ENCODE assay signal across 1 cellular context in the genomic region with DNA sequence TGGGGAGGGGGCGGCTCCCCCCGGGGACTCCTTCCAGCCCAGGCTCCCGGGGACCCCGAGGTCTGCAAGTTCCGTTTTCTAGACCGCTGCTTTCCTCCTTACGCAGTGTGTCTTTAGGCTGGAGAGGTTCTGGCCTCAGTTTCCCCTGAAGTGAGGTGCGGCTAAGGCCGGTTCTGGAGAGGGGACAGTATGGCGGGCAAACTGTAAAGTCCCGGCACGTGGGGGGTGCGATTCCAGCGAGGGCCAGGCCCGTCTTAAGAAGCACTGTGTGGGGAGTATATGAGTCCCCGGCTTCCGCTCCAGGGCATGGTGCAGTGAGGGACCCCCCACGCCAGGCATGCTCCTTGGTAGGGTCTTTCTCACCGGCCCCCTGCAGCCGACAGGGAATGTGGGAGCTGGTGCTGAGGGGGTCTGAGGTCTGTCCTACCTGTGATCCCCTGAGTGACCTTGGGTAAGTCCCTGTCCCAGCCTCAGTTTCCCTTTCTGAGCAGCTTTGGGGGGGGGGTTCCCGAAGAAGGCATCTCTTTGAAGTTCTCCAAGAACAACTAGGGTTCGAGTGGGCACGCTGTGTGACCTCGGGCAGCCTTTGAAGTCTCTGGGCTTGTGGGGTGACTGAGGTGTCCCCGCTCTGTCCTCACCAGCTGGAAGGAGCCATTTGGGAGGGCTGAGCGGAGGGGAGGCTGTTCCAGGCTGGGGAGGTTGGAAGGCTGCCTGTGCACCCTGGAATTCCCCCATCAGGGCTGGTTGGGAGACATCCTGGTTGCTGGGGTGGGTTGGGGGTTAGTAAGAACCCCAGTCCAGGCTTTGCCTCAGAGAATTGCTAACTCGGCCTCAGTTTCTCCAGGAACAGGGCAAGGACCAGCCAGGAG.
TF ChIP-seq lines count a peak whose summit lies in the region.

No MANE protein-coding gene starts in this region.

TF ChIP-seq in K562, 482 proteins besides CTCF, POLR2A, EP300 and RAD21 (continued from another document):
- TF ChIP-seq ZNF316 (IDR thresholded peaks at IDR 0.05) (no peak), CBX5 (IDR thresholded peaks at IDR 0.05; ENCODE audit: borderline replicate concordance, low read depth) (no peak), RBM39 (optimal IDR thresholded peaks at IDR 0.05; ENCODE audit: low read depth, low read length) (no peak), E2F3 (CRISPR knock-in tag; IDR thresholded peaks at IDR 0.05) (peak; percentile 14; the same call in 1 of the 2 replicates), ZFX (CRISPR knock-in tag; IDR thresholded peaks at IDR 0.05) (no peak), KLF13 (tag; IDR thresholded peaks at IDR 0.05; ENCODE audit: borderline replicate concordance, low read depth) (no peak), HDAC6 (IDR thresholded peaks at IDR 0.05; ENCODE audit: low read depth, low read length) (no peak)
- TF ChIP-seq, protein P1, sequence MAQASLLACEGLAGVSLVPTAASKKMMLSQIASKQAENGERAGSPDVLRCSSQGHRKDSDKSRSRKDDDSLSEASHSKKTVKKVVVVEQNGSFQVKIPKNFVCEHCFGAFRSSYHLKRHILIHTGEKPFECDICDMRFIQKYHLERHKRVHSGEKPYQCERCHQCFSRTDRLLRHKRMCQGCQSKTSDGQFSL (CRISPR knock-in tag; IDR thresholded peaks at IDR 0.05), result peak; percentile 78
- TF ChIP-seq, protein P1 (tag; IDR thresholded peaks at IDR 0.05), result 0 out of 4 replicates have a peak, but pooled peaks of 1 of the 2 experiments have one; percentile 2
- TF ChIP-seq, protein P2, sequence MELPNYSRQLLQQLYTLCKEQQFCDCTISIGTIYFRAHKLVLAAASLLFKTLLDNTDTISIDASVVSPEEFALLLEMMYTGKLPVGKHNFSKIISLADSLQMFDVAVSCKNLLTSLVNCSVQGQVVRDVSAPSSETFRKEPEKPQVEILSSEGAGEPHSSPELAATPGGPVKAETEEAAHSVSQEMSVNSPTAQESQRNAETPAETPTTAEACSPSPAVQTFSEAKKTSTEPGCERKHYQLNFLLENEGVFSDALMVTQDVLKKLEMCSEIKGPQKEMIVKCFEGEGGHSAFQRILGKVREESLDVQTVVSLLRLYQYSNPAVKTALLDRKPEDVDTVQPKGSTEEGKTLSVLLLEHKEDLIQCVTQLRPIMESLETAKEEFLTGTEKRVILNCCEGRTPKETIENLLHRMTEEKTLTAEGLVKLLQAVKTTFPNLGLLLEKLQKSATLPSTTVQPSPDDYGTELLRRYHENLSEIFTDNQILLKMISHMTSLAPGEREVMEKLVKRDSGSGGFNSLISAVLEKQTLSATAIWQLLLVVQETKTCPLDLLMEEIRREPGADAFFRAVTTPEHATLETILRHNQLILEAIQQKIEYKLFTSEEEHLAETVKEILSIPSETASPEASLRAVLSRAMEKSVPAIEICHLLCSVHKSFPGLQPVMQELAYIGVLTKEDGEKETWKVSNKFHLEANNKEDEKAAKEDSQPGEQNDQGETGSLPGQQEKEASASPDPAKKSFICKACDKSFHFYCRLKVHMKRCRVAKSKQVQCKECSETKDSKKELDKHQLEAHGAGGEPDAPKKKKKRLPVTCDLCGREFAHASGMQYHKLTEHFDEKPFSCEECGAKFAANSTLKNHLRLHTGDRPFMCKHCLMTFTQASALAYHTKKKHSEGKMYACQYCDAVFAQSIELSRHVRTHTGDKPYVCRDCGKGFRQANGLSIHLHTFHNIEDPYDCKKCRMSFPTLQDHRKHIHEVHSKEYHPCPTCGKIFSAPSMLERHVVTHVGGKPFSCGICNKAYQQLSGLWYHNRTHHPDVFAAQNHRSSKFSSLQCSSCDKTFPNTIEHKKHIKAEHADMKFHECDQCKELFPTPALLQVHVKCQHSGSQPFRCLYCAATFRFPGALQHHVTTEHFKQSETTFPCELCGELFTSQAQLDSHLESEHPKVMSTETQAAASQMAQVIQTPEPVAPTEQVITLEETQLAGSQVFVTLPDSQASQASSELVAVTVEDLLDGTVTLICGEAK (IDR thresholded peaks at IDR 0.05), result no peak
- TF ChIP-seq, protein P2 (CRISPR knock-in tag; IDR thresholded peaks at IDR 0.05), result no peak
TF ChIP-seq in K562: peak in this region for 20.
